Comparison of ENCODE assay signal across 8 cellular contexts in genomic region chr1:58699011-58699762, GRCh38. TPM values are rescaled to one million over a fixed set of nuclear protein-coding genes. Genes with fewer than 3 reads are reported as not detected.
DNase-seq lines count a peak whose midpoint lies in the region; ATAC-seq and TF ChIP-seq lines count a peak whose summit lies in the region.

No MANE protein-coding gene starts in this region.

- peak overlapping the region; percentile 68 to 73 for H3K27ac ChIP-seq in SK-N-SH (ENCODE audit: low read depth in 2 of 2, low read length in 1 of 2)
- H3K27ac ChIP-seq in neutrophil, result peak overlapping the region; percentile 80

- H3K4me2 ChIP-seq in SK-N-SH, result peak overlapping the region; percentile 89

- peak overlapping the region; percentile 88 to 91 for H3K4me3 ChIP-seq in SK-N-SH (ENCODE audit: low read depth in 2 of 2, low read length in 1 of 2)
- peak overlapping the region; percentile 84 for H3K4me3 ChIP-seq in fibroblast of mammary gland (ENCODE audit: control insufficient read depth, low read depth, low read length)
- H3K4me3 ChIP-seq in neutrophil (ENCODE audit: low read depth in 1 of 2, low read length in 1 of 2), result peak overlapping the region; percentile 80 to 83

- peak overlapping the region; percentile 80; the same call in 1 of the 2 replicates for H2AFZ ChIP-seq in SK-N-SH (ENCODE audit: low read depth)

- CTCF ChIA-PET in SK-N-SH (lab: Yijun Ruan, JAX), result interaction anchor here (1.4 to 1.8 kb wide), 2 partner anchors 46 to 1060 kb away, joined by 3 to 5 read pairs; no protein-coding TSS in a partner anchor

- no peaks in the 10 kb centered on the region for H3F3A ChIP-seq in SK-N-SH (replicated peaks; ENCODE audit: insufficient read depth)

- H3K4me1 ChIP-seq in SK-N-SH (ENCODE audit: control insufficient read depth in 1 of 2, insufficient read depth in 2 of 2, low read depth in 1 of 2, low read length in 1 of 2) (peaks cover 3 to 7% of the 10 kb centered on the region in 2 experiments; a peak in 2 of 4 replicates), neutrophil (ENCODE audit: control insufficient read depth in 1 of 2, insufficient read depth in 1 of 2, low read depth in 1 of 2, low read length in 1 of 2) (peaks cover 9 to 11% of the 10 kb centered on the region in 2 experiments)

- H3K9me3 ChIP-seq in SK-N-SH (no peaks in the 10 kb centered on the region), neutrophil (no peaks in the 10 kb centered on the region)

- ATAC-seq in HG02763 (IDR thresholded peaks at IDR 0.05; ENCODE audit: unreplicated experiment), result peak; percentile 9

- peak; percentile 66 for DNase-seq in NCI-H510A treated with DMSO at 0.1 percent for 48 hours (lab: John Stamatoyannopoulos, UW)
- no peak for DNase-seq in NCI-H510A (lab: John Stamatoyannopoulos, UW)
- DNase-seq in SK-N-SH, result no peak
- peak; percentile 21 for DNase-seq in fibroblast of mammary gland (ENCODE audit: low read depth)
- DNase-seq in SW 1271 (lab: John Stamatoyannopoulos, UW), result no peak
- no peak for DNase-seq in stimulated activated CD4-positive, alpha-beta T cell treated with anti-CD3 and anti-CD28 coated beads, Interleukin-2, amount 100 ng/mL, for 48 hours

- TF ChIP-seq RAD21 in SK-N-SH (IDR thresholded peaks at IDR 0.05; ENCODE audit: low read length), result no peak

- H3K79me2 ChIP-seq in SK-N-SH (ENCODE audit: insufficient read depth), result peaks cover 57% of the 10 kb centered on the region

- H3K9ac ChIP-seq in SK-N-SH, result peak overlapping the region; percentile 94

- 2% methylated on average over 16 of the region's 16 CpGs for WGBS in SK-N-SH (ENCODE audit: low lambda C conversion rate)

- H3K27me3 ChIP-seq in SK-N-SH (ENCODE audit: insufficient read depth) (no peaks in the 10 kb centered on the region), neutrophil (no peaks in the 10 kb centered on the region)

- H3K9me2 ChIP-seq in SK-N-SH, result no peaks in the 10 kb centered on the region

- POLR2A ChIA-PET in SK-N-SH (lab: Yijun Ruan, JAX), result no interaction called here

- TF ChIP-seq CTCF in SK-N-SH (IDR thresholded peaks at IDR 0.05) (no peak), fibroblast of mammary gland (conservative IDR thresholded peaks at IDR 0.05; ENCODE audit: control insufficient read depth, insufficient read depth, low read depth, low read length) (no peak), neutrophil (IDR thresholded peaks at IDR 0.05) (no peak)

- TF ChIP-seq EP300 in SK-N-SH (IDR thresholded peaks at IDR 0.05; ENCODE audit: borderline replicate concordance in 1 of 2, low read depth in 1 of 2, low read length in 1 of 2), result no peak

- H4K20me1 ChIP-seq in SK-N-SH (ENCODE audit: insufficient read depth), result 0 out of 2 replicates have a peak, but pooled peaks cover 9% of the 10 kb centered on the region

- H3K36me3 ChIP-seq in SK-N-SH (replicated peaks in 1 of 2; ENCODE audit: control insufficient read depth in 1 of 2, insufficient read depth in 2 of 2, low read length in 1 of 2) (peaks cover 5 to 11% of the 10 kb centered on the region in 2 experiments), neutrophil (peaks cover 11% of the 10 kb centered on the region)

TF ChIP-seq in SK-N-SH, 30 proteins besides CTCF, POLR2A, EP300 and RAD21:
- TF ChIP-seq ELF1 (IDR thresholded peaks at IDR 0.05), result no peak
- TF ChIP-seq USF1 (IDR thresholded peaks at IDR 0.05; ENCODE audit: borderline replicate concordance, low read depth), result no peak
- no peak for TF ChIP-seq TEAD4 (IDR thresholded peaks at IDR 0.05; ENCODE audit: borderline replicate concordance, insufficient read depth)
- no peak for TF ChIP-seq USF2 (IDR thresholded peaks at IDR 0.05; ENCODE audit: borderline replicate concordance, low read depth, low read length)

RNA-seq across cellular contexts. Expression of gene MYSM1, which starts 0.7 kb away (rescaled TPM):
- polyA plus RNA-seq in SK-N-SH (2012; rRNA removed), result 10.7 and 14.2 TPM in 2 replicates
- 5.5 and 7.0 TPM in 2 replicates for polyA plus RNA-seq in SK-N-SH (2012; cell fraction: cytosol; rRNA removed)
- 18.6 and 49.2 TPM in 2 replicates for polyA plus RNA-seq in SK-N-SH (2012; cell fraction: nucleus; rRNA removed)

Comparison
In these comparisons a context has a peak if more than half of its experiments do, and no peak if none do; other contexts are left out.
1. DNase-seq: peak in NCI-H510A treated with DMSO at 0.1 percent for 48 hours (single experiment) and fibroblast of mammary gland (single experiment); none in NCI-H510A (single experiment), SK-N-SH (single experiment), SW 1271 (0 of 2) and stimulated activated CD4-positive, alpha-beta T cell treated with anti-CD3 and anti-CD28 coated beads, Interleukin-2, amount 100 ng/mL, for 48 hours (0 of 2).
2. Peak in every context shown above with its lines, with median percentiles within 50 percentile points of each other: H3K4me3 ChIP-seq.